Comparison of ENCODE assay signal across 11 cellular contexts in the genomic region with DNA sequence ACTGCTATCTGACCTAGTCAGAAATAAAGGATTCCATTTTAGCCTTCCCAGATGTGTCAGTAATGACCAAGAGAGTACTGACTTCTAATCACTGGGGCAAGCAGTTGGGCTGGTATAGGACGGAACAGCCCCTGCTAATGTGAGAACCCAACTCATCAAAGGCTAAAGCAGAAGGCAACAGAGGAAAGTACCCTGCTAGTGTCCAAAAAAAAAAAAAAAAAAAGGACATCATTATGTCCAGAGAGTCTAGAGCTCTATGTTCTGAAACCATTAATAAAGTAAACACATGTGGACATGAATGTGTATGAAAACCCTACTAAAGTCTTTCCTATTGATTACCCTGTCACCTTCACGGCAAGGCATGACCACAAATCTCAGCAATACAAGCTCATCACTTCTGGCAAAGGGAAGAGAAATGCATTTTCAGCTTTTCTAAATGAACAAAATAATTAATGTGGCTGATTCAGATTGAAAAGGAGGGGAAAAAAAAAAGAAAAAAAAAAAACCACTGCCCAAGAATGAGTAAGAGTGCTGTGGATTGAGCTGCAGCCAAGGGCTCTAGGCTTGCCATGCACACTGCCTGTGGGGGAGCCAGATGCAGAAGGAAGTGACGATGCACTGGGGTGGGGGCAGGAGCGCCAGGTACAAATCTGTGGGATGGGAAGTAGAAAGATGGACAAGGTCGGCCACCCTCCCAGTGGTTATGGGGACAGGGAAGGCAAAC.
DNase-seq lines count a peak whose midpoint lies in the region; ATAC-seq, FAIRE-seq and TF ChIP-seq lines count a peak whose summit lies in the region.
"Had no signal": no experiment of that assay in that cellular context is flagged by ENCODE, and none has a peak within 500 bp of the region (broad histone marks: within the 10 kb centered on the region; RNA-seq: fewer than 3 reads in every experiment).

No MANE protein-coding gene starts in this region.

- H4K20me1 ChIP-seq in GM12878 (ENCODE audit: control insufficient read depth, insufficient read depth) (no peaks in the 10 kb centered on the region), osteoblast (ENCODE audit: insufficient read depth, low read length) (no peaks in the 10 kb centered on the region)

- H3K27ac Mint-ChIP-seq in activated naive CD4-positive, alpha-beta T cell treated with anti-CD3 and anti-CD28 coated beads for 36 hours, result peak overlapping the region; percentile 16
- H3K27ac Mint-ChIP-seq: type B pancreatic cell had no signal

- ATAC-seq in GM12878 (peak; percentile 70), body of pancreas (no peak)

- SMC1A ChIA-PET in GM12878 (lab: Charles Lee; ENCODE audit: uncharacterized antibody, unreplicated experiment), result interaction anchor here (0.8 to 6.7 kb wide), 14 partner anchors 9 to 144 kb away, joined by 3 to 98 read pairs (median 5); no protein-coding TSS in a partner anchor

- intact Hi-C loops in activated naive CD4-positive, alpha-beta T cell treated with anti-CD3 and anti-CD28 coated beads for 36 hours (cut with micrococcal nuclease), result no loop called here
- intact Hi-C loops in GM12878 (cut with micrococcal nuclease; ENCODE audit: unreplicated experiment) (no loop called here), esophagus squamous epithelium (cut with DNase I) (no loop called here), body of pancreas (cut with DNase I) (loop anchor here (10.0 kb wide), 1 partner anchor 202 kb away; no protein-coding TSS in a partner anchor)

- no peak for FAIRE-seq in GM12878 (lab: Jason Lieb, UNC)
- FAIRE-seq: HTR-8/SVneo had no signal

- peaks cover 5% of the 10 kb centered on the region for H3K4me1 Mint-ChIP-seq in activated naive CD4-positive, alpha-beta T cell treated with anti-CD3 and anti-CD28 coated beads for 36 hours (ENCODE audit: low read depth)

- CTCF ChIA-PET in activated naive CD4-positive, alpha-beta T cell treated with anti-CD3 and anti-CD28 coated beads for 36 hours (lab: Charles Lee), result interaction anchor here (0.6 to 2.5 kb wide), 3 partner anchors 11 to 187 kb away, joined by 3 to 14 read pairs (median 5); no protein-coding TSS in a partner anchor
- CTCF ChIA-PET in GM12878 (lab: Yijun Ruan, JAX), result interaction anchor here (0.6 to 6.0 kb wide), 11 partner anchors 8 to 275 kb away, joined by 3 to 69 read pairs (median 5); no protein-coding TSS in a partner anchor

- peaks cover 36 to 63% of the 10 kb centered on the region in 2 experiments for H3K36me3 ChIP-seq in GM12878 (ENCODE audit: control insufficient read depth in 2 of 2, insufficient read depth in 2 of 2, low read length in 1 of 2)
- H3K36me3 ChIP-seq in osteoblast (ENCODE audit: insufficient read depth, low read length), result peaks cover 44% of the 10 kb centered on the region
- H3K36me3 ChIP-seq in esophagus squamous epithelium, result peaks cover 28 to 100% (median 68%) of the 10 kb centered on the region in 3 donors
- peaks cover 11 to 27% of the 10 kb centered on the region in 2 donors for H3K36me3 ChIP-seq in body of pancreas (replicated peaks in 1 of 2; ENCODE audit: insufficient read depth in 1 of 2, low read depth in 2 of 2)

- H3K27ac ChIP-seq in GM12878 (ENCODE audit: control insufficient read depth, insufficient read depth), result peak overlapping the region; percentile 97
- peak overlapping the region; percentile 50 for H3K27ac ChIP-seq in osteoblast (ENCODE audit: low read depth, low read length)
- H3K27ac ChIP-seq in esophagus squamous epithelium, result no peak overlapping the region
- no peak overlapping the region for H3K27ac ChIP-seq in body of pancreas

- in situ Hi-C loops in GM12878 (cut with MboI), result no loop called here

- H3K4me1 ChIP-seq in GM12878 (ENCODE audit: control insufficient read depth, insufficient read depth, low read length) (peaks cover 55% of the 10 kb centered on the region), osteoblast (ENCODE audit: insufficient read depth, low read length) (peaks cover 10% of the 10 kb centered on the region), esophagus squamous epithelium (peaks cover 0 to 11% (median 0%) of the 10 kb centered on the region in 3 donors), body of pancreas (no peaks in the 10 kb centered on the region)

- H3K36me3 Mint-ChIP-seq in activated naive CD4-positive, alpha-beta T cell treated with anti-CD3 and anti-CD28 coated beads for 36 hours (ENCODE audit: low read depth), result peaks cover 47% of the 10 kb centered on the region

- RAD21 ChIA-PET in GM12878 (lab: Charles Lee; ENCODE audit: unreplicated experiment), result interaction anchor here (0.7 to 4.9 kb wide), 14 partner anchors 9 to 101 kb away, joined by 3 to 52 read pairs (median 8); no protein-coding TSS in a partner anchor

- H3K4me3 Mint-ChIP-seq in activated naive CD4-positive, alpha-beta T cell treated with anti-CD3 and anti-CD28 coated beads for 36 hours, result no peak overlapping the region
- H3K4me3 Mint-ChIP-seq: type B pancreatic cell had no signal

- POLR2A ChIA-PET in GM12878 (lab: Charles Lee), result interaction anchor here (0.6 to 3.1 kb wide), 19 partner anchors 8 to 839 kb away, joined by 3 to 31 read pairs (median 5); no protein-coding TSS in a partner anchor

- no peak overlapping the region for H2AFZ ChIP-seq in GM12878 (ENCODE audit: control insufficient read depth, low read depth, low read length)
- H2AFZ ChIP-seq in osteoblast (ENCODE audit: low read length), result no peak overlapping the region

- no peak for TF ChIP-seq EP300 in GM12878 (IDR thresholded peaks at IDR 0.05; ENCODE audit: borderline replicate concordance in 1 of 2, control insufficient read depth in 1 of 2, low read depth in 2 of 2, low read length in 2 of 2)

- TF ChIP-seq RAD21 in GM12878 (IDR thresholded peaks at IDR 0.05; ENCODE audit: insufficient read depth, low read depth, low read length), result no peak

- no peak for TF ChIP-seq CTCF in NB4 (IDR thresholded peaks at IDR 0.05; ENCODE audit: low read depth, low read length)
- no peak for TF ChIP-seq CTCF in GM12878 (IDR thresholded peaks at IDR 0.05 in 2 of 3, conservative IDR thresholded peaks at IDR 0.05 in 1 of 3; ENCODE audit: control insufficient read depth in 2 of 3, extremely low read depth in 1 of 3, insufficient read depth in 1 of 3, low read depth in 3 of 3, low read length in 3 of 3)
- no peak for TF ChIP-seq CTCF in osteoblast (IDR thresholded peaks at IDR 0.05; ENCODE audit: extremely low read depth, low read depth, low read length)
- TF ChIP-seq CTCF in esophagus squamous epithelium (IDR thresholded peaks at IDR 0.05), result no peak
- no peak for TF ChIP-seq CTCF in body of pancreas (IDR thresholded peaks at IDR 0.05)

- BruUV-seq in GM12878 (replicated peaks; lab: Mats Ljungman, UMichigan), result TSS peak; percentile 30

- peak overlapping the region; percentile 14 for H3K9ac ChIP-seq in GM12878 (ENCODE audit: control insufficient read depth, insufficient read depth, low read length)

- no peaks in the 10 kb centered on the region for H3K9me3 Mint-ChIP-seq in activated naive CD4-positive, alpha-beta T cell treated with anti-CD3 and anti-CD28 coated beads for 36 hours
- H3K9me3 Mint-ChIP-seq: type B pancreatic cell had no signal

- H3K27me3 ChIP-seq in GM12878 (replicated peaks in 1 of 2; ENCODE audit: control insufficient read depth in 2 of 2, insufficient read depth in 2 of 2, low read length in 1 of 2) (no peaks in the 10 kb centered on the region), osteoblast (ENCODE audit: insufficient read depth, low read length) (no peaks in the 10 kb centered on the region), esophagus squamous epithelium (no peaks in the 10 kb centered on the region), body of pancreas (no peaks in the 10 kb centered on the region)

- peaks cover 51% of the 10 kb centered on the region for H3K79me2 ChIP-seq in GM12878 (ENCODE audit: control insufficient read depth, insufficient read depth, low read length)
- H3K79me2 ChIP-seq in osteoblast (ENCODE audit: insufficient read depth, low read length), result no peaks in the 10 kb centered on the region

- 1% methylated on average over 5 of the region's 5 CpGs for WGBS in GM12878 (ENCODE audit: insufficient coverage, insufficient replicate concordance, low lambda C conversion rate, missing lambda C conversion rate)
- 46 to 49% methylated on average over 5 of the region's 5 CpGs for WGBS in esophagus squamous epithelium, 2 donors
- 79 to 89% methylated on average over 5 of the region's 5 CpGs for WGBS in body of pancreas, 2 donors

- H3K9me3 ChIP-seq in GM12878 (replicated peaks; ENCODE audit: control insufficient read depth, insufficient read depth, low read length) (no peaks in the 10 kb centered on the region), osteoblast (ENCODE audit: low read depth, low read length) (no peaks in the 10 kb centered on the region), esophagus squamous epithelium (no peaks in the 10 kb centered on the region), body of pancreas (no peaks in the 10 kb centered on the region)

- no peak for TF ChIP-seq POLR2A in NB4 (IDR thresholded peaks at IDR 0.05; ENCODE audit: extremely low read depth, insufficient read length)
- no peak for TF ChIP-seq POLR2A in GM12878 (IDR thresholded peaks at IDR 0.05; ENCODE audit: low read depth, low read length)
- TF ChIP-seq POLR2A in esophagus squamous epithelium (IDR thresholded peaks at IDR 0.05), result no peak
- TF ChIP-seq POLR2A in body of pancreas (IDR thresholded peaks at IDR 0.05), result no peak

- H3K4me2 ChIP-seq in GM12878 (ENCODE audit: control insufficient read depth, insufficient read depth) (peak overlapping the region; percentile 80), osteoblast (ENCODE audit: insufficient read depth, low read length) (no peak overlapping the region)

- H3K4me3 ChIP-seq in NB4 (ENCODE audit: low read depth, low read length), result no peak overlapping the region
- H3K4me3 ChIP-seq in GM12878, result peak overlapping the region; percentile 25; the same call in 1 of the 2 replicates
- no peak overlapping the region for H3K4me3 ChIP-seq in osteoblast (ENCODE audit: insufficient read depth, low read length)
- H3K4me3 ChIP-seq in esophagus squamous epithelium, result no peak overlapping the region
- H3K4me3 ChIP-seq in body of pancreas, result no peak overlapping the region

- DNase-seq in activated naive CD4-positive, alpha-beta T cell treated with anti-CD3 and anti-CD28 coated beads for 36 hours, result no peak
- DNase-seq in activated naive CD4-positive, alpha-beta T cell (lab: John Stamatoyannopoulos, UW), result no peak
- peak; percentile 77 for DNase-seq in NB4 (ENCODE audit: low read depth)
- DNase-seq in GM12878 (ENCODE audit: low read depth, low spot score), result no peak
- no peak for DNase-seq in osteoblast (ENCODE audit: insufficient read length, low spot score, missing footprints)
- DNase-seq in esophagus squamous epithelium (lab: John Stamatoyannopoulos, UW), result no peak
- no peak for DNase-seq in D341Med (ENCODE audit: low spot score)
- DNase-seq in body of pancreas, result no peak
- DNase-seq: NCI-H2081 had no signal

- H3K27me3 Mint-ChIP-seq in activated naive CD4-positive, alpha-beta T cell treated with anti-CD3 and anti-CD28 coated beads for 36 hours (ENCODE audit: low read depth), result no peaks in the 10 kb centered on the region
- H3K27me3 Mint-ChIP-seq: type B pancreatic cell had no signal

Comparison
In these comparisons a context has a peak if more than half of its experiments do, and no peak if none do; other contexts are left out.
1. H3K27ac ChIP-seq: peak in GM12878 (single experiment) and osteoblast (single experiment); none in esophagus squamous epithelium (0 of 4) and body of pancreas (0 of 4).